ENCODE assay signal across 1 cellular context in the genomic region with DNA sequence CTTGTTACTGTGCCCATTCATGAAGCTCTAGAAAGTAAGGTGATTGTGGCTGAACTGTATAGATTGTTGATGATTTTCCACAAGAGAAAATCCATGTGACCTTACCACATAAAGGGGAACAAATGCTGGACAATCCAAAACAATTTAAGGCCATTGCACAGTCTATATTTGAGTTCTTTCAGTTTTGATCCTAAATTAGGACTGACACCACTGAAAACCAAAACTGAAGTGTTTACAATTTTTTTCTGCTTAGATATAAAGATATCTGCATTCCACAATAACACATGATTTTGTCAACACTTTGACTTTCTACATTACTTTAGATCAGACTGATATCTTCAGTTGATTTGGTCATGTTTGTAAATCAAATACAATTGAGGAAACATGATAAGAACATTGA.
TF ChIP-seq lines count a peak whose summit lies in the region.

No MANE protein-coding gene starts in this region.

TF ChIP-seq in HepG2, 621 proteins besides CTCF, POLR2A, EP300 and RAD21:
- TF ChIP-seq, protein P1, sequence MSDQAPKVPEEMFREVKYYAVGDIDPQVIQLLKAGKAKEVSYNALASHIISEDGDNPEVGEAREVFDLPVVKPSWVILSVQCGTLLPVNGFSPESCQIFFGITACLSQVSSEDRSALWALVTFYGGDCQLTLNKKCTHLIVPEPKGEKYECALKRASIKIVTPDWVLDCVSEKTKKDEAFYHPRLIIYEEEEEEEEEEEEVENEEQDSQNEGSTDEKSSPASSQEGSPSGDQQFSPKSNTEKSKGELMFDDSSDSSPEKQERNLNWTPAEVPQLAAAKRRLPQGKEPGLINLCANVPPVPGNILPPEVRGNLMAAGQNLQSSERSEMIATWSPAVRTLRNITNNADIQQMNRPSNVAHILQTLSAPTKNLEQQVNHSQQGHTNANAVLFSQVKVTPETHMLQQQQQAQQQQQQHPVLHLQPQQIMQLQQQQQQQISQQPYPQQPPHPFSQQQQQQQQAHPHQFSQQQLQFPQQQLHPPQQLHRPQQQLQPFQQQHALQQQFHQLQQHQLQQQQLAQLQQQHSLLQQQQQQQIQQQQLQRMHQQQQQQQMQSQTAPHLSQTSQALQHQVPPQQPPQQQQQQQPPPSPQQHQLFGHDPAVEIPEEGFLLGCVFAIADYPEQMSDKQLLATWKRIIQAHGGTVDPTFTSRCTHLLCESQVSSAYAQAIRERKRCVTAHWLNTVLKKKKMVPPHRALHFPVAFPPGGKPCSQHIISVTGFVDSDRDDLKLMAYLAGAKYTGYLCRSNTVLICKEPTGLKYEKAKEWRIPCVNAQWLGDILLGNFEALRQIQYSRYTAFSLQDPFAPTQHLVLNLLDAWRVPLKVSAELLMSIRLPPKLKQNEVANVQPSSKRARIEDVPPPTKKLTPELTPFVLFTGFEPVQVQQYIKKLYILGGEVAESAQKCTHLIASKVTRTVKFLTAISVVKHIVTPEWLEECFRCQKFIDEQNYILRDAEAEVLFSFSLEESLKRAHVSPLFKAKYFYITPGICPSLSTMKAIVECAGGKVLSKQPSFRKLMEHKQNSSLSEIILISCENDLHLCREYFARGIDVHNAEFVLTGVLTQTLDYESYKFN (CRISPR knock-in tag; conservative IDR thresholded peaks at IDR 0.05), result no peak
- no peak for TF ChIP-seq TBX3 (IDR thresholded peaks at IDR 0.05; ENCODE audit: borderline replicate concordance)
